In genomic region chr5:27439383-27439782, GRCh38 we compare ENCODE assay signal across 5 cellular contexts.
A peak's percentile ranks its signal among the peaks of the same experiment; 100 is the strongest.
DNase-seq lines count a peak whose midpoint lies in the region; FAIRE-seq and TF ChIP-seq lines count a peak whose summit lies in the region.
"Not testable (repeated sequence)": the region's sequence is repeated elsewhere in the genome, so short reads cannot be mapped to it uniquely, and the experiment has no call there.

No MANE protein-coding gene starts in this region.

- H3K27ac ChIP-seq in spleen, testis: not testable (repeated sequence)

- not testable (repeated sequence) for H3K27ac Mint-ChIP-seq in chondrocyte (ENCODE audit: unreplicated experiment)

- not testable (repeated sequence) for H3K36me3 ChIP-seq in spleen; testis (ENCODE audit: low read depth, missing control alignments)

- H3K9me3 ChIP-seq in spleen: peaks cover 0 to 20% (median 9%) of the 10 kb centered on the region in 8 donors
- not testable (repeated sequence) for H3K9me3 ChIP-seq in testis

- peak; percentile 5 for FAIRE-seq in urothelium cell line (lab: Jason Lieb, UNC)

- WGBS in spleen, 5 donors: 81 to 91% (median 87%) methylated on average over 9 to 20 of the region's 20 CpGs
- 78 to 83% methylated on average over 1 to 20 of the region's 20 CpGs for WGBS in testis, 2 donors

- H3K4me3 Mint-ChIP-seq in chondrocyte (ENCODE audit: unreplicated experiment): not testable (repeated sequence)

- TF ChIP-seq POLR2A in spleen (IDR thresholded peaks at IDR 0.05); testis (IDR thresholded peaks at IDR 0.05): not testable (repeated sequence)

- intact Hi-C loops in spleen (cut with DNase I; ENCODE audit: low total_unique reads); testis (cut with DNase I; ENCODE audit: low total_unique reads): not testable (repeated sequence)

- H3K4me3 ChIP-seq in spleen: not testable (repeated sequence)
- peak overlapping the region; percentile 12 to 26 for H3K4me3 ChIP-seq in testis

- not testable (repeated sequence) for H3K27me3 Mint-ChIP-seq in chondrocyte (ENCODE audit: low read depth)

- H3K36me3 Mint-ChIP-seq in chondrocyte (ENCODE audit: low read depth): not testable (repeated sequence)

- H3K27me3 ChIP-seq in spleen (replicated peaks in 1 of 7); testis: not testable (repeated sequence)

- H3K4me1 ChIP-seq in spleen, testis: not testable (repeated sequence)

- not testable (repeated sequence) for TF ChIP-seq CTCF in chondrocyte (IDR thresholded peaks at IDR 0.05); spleen (IDR thresholded peaks at IDR 0.05 in 8 of 11, conservative IDR thresholded peaks at IDR 0.05 in 3 of 11); testis (IDR thresholded peaks at IDR 0.05)

- not testable (repeated sequence) for H3K4me1 Mint-ChIP-seq in chondrocyte (ENCODE audit: low read depth)

- H3K9me3 Mint-ChIP-seq in chondrocyte (ENCODE audit: low read depth): not testable (repeated sequence)

- DNase-seq in activated gamma-delta T cell (lab: John Stamatoyannopoulos, UW) (peak; percentile 4), chondrocyte (ENCODE audit: low spot score) (peak; percentile 69), spleen (peak; percentile 20)
- DNase-seq in testis; urothelium cell line (ENCODE audit: low spot score): not testable (repeated sequence)
